ENCODE assay signal across 21 cellular contexts in the genomic region with DNA sequence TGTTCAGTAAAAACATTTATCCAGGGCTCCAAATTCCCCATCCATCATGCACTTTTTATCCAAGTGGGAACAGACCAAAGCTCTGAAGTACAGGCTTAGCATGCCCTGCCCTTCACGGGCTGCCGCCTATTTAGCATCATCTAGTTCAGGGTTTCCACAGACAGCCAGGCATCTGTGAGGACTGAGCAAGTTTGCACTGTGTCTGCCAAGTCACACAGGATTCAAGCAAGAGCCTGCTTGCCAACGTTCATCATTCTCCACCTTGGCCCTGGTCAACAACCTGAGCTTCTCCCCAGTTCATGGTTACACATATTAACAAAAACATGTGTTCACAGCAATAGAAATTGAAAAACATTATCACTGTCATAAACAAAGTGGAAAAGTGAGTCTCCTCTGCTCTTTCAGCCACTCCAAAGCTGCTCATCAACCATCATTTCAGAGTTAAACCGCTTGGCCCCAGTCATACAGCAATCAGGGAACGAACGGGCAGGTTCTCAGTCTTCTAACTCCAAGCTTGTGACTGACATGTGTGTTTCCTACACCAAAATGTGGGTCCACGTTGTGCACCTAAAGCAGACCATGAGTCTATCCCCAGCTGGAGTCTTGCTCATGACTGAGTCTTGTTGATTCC.
"Had no signal": no experiment of that assay in that cellular context is flagged by ENCODE, and none has a peak within 500 bp of the region (broad histone marks: within the 10 kb centered on the region; RNA-seq: fewer than 3 reads in every experiment).

No MANE protein-coding gene starts in this region.

- H3K27ac ChIP-seq: coronary artery, dorsolateral prefrontal cortex, stomach, thoracic aorta had no signal

- H3K9me3 ChIP-seq: heart left ventricle, mucosa of descending colon, stomach, thoracic aorta, transverse colon had no signal

- DNase-seq: dorsolateral prefrontal cortex; effector CD8-positive, alpha-beta T cell; heart left ventricle; hypothalamus; kidney glomerular epithelial cell; mammary epithelial cell; mucosa of descending colon; naive thymus-derived CD8-positive, alpha-beta T cell; posterior cingulate gyrus; small intestine; stimulated activated CD4-positive, alpha-beta T cell treated with anti-CD3 and anti-CD28 coated beads, Interleukin-12 subunit alpha, Interleukin-12 subunit beta, amount 100 ng/mL, for 4 hours; stimulated activated CD4-positive, alpha-beta T cell treated with anti-CD3 and anti-CD28 coated beads, Interleukin-2, amount 100 ng/mL, for 48 hours; stimulated activated CD8-positive, alpha-beta memory T cell treated with anti-CD3 and anti-CD28 coated beads, Interleukin-4, amount 100 ng/mL, for 48 hours; stimulated activated naive B cell treated with anti-CD40 and anti-IgM and Interleukin-4, amounts not matched to agents 10 μg/mL and 1 μg/mL and 100 μg/mL, for 72 hours; stomach; substantia nigra; transverse colon had no signal

- H3K4me1 ChIP-seq: heart left ventricle, transverse colon had no signal

- H3K27ac Mint-ChIP-seq: naive thymus-derived CD8-positive, alpha-beta T cell; stimulated activated naive B cell treated with anti-CD40 and anti-IgM and Interleukin-4, amounts not matched to agents 10 μg/mL and 1 μg/mL and 100 μg/mL, for 72 hours had no signal

- H3K27me3 Mint-ChIP-seq: naive thymus-derived CD8-positive, alpha-beta T cell had no signal

- H3K4me1 Mint-ChIP-seq: stimulated activated naive B cell treated with anti-CD40 and anti-IgM and Interleukin-4, amounts not matched to agents 10 μg/mL and 1 μg/mL and 100 μg/mL, for 72 hours had no signal

- H3K4me3 Mint-ChIP-seq: naive thymus-derived CD8-positive, alpha-beta T cell; stimulated activated naive B cell treated with anti-CD40 and anti-IgM and Interleukin-4, amounts not matched to agents 10 μg/mL and 1 μg/mL and 100 μg/mL, for 72 hours had no signal

- H3K36me3 ChIP-seq: heart left ventricle, stomach, thoracic aorta, transverse colon had no signal

- H3K36me3 Mint-ChIP-seq: naive thymus-derived CD8-positive, alpha-beta T cell; stimulated activated naive B cell treated with anti-CD40 and anti-IgM and Interleukin-4, amounts not matched to agents 10 μg/mL and 1 μg/mL and 100 μg/mL, for 72 hours had no signal

- H3K9me3 Mint-ChIP-seq: stimulated activated naive B cell treated with anti-CD40 and anti-IgM and Interleukin-4, amounts not matched to agents 10 μg/mL and 1 μg/mL and 100 μg/mL, for 72 hours had no signal

- ATAC-seq: heart left ventricle; mucosa of descending colon; naive thymus-derived CD8-positive, alpha-beta T cell; stimulated activated naive B cell treated with anti-CD40 and anti-IgM and Interleukin-4, amounts not matched to agents 10 μg/mL and 1 μg/mL and 100 μg/mL, for 72 hours had no signal

- H3K27me3 ChIP-seq: dorsolateral prefrontal cortex, heart left ventricle, stomach, transverse colon had no signal

- H3K4me3 ChIP-seq: coronary artery, dorsolateral prefrontal cortex, heart left ventricle, mucosa of descending colon, stomach, thoracic aorta, transverse colon had no signal

- FAIRE-seq: frontal cortex, islet of Langerhans, small intestine had no signal
